Comparison of ENCODE assay signal across 8 cellular contexts in the genomic region with DNA sequence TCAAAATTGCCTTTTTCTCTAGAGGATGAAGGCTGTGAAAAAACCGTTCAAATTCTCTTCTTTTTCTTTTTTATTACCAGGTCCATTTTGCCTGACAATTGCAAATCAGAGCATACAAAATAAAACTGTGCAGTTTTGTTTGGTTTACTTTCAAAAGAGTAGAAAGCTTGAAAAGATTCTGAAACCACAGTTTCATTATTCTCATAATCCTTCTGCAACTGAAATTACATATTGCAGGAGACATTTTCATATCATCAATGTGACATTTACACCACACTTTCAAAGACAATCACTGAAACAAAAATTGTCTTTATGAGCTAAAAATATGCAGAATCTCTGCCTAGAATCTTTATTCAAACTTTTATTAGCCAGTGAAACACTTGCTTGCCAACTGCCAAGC.
"Had no signal": no experiment of that assay in that cellular context is flagged by ENCODE, and none has a peak within 500 bp of the region (broad histone marks: within the 10 kb centered on the region; RNA-seq: fewer than 3 reads in every experiment).

No MANE protein-coding gene starts in this region.

- H3K4me3 Mint-ChIP-seq: GM23338, H9 had no signal

- H3K27ac Mint-ChIP-seq: GM23338, H9 had no signal

- H3K4me2 ChIP-seq: GM23338 had no signal

- H3K27ac ChIP-seq: HL-60 had no signal

- H3K4me1 Mint-ChIP-seq: GM23338 had no signal

- H3K4me3 ChIP-seq: GM23338, K562 had no signal

- DNase-seq: H9, HCEC 1CT, IMR-90, KG1 had no signal

- H2AFZ ChIP-seq: GM23338 had no signal

- ATAC-seq: GM23338, HepG2, K562 had no signal

- H3K9me3 Mint-ChIP-seq: GM23338, H9 had no signal
